3 cellular contexts compared by ENCODE assay signal in the genomic region with DNA sequence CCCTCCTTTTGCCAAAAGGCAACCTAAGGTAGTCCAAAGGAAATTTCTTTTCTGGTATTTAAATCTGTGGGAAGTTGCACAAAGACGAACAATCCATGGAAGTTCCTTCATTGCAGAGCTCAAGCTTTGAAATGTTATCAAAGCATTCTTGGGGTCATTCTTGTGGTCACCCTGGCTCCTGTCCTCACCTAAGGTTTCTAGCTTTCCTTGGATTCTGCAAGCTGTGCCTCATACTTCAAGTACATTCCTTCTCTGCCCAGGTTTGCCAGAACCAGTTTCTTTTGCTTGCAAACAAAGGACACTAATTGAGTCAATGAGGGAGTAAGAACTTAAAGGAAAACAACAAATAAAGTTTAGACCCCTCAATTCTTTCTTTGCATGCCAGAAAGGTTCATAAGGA.
A peak's percentile ranks its signal among the peaks of the same experiment; 100 is the strongest.
TF ChIP-seq lines count a peak whose summit lies in the region.

No MANE protein-coding gene starts in this region.

TF ChIP-seq in GM23338, 12 proteins besides CTCF, POLR2A, EP300 and RAD21 (continues in another document):
- TF ChIP-seq, protein P1, sequence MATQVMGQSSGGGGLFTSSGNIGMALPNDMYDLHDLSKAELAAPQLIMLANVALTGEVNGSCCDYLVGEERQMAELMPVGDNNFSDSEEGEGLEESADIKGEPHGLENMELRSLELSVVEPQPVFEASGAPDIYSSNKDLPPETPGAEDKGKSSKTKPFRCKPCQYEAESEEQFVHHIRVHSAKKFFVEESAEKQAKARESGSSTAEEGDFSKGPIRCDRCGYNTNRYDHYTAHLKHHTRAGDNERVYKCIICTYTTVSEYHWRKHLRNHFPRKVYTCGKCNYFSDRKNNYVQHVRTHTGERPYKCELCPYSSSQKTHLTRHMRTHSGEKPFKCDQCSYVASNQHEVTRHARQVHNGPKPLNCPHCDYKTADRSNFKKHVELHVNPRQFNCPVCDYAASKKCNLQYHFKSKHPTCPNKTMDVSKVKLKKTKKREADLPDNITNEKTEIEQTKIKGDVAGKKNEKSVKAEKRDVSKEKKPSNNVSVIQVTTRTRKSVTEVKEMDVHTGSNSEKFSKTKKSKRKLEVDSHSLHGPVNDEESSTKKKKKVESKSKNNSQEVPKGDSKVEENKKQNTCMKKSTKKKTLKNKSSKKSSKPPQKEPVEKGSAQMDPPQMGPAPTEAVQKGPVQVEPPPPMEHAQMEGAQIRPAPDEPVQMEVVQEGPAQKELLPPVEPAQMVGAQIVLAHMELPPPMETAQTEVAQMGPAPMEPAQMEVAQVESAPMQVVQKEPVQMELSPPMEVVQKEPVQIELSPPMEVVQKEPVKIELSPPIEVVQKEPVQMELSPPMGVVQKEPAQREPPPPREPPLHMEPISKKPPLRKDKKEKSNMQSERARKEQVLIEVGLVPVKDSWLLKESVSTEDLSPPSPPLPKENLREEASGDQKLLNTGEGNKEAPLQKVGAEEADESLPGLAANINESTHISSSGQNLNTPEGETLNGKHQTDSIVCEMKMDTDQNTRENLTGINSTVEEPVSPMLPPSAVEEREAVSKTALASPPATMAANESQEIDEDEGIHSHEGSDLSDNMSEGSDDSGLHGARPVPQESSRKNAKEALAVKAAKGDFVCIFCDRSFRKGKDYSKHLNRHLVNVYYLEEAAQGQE (IDR thresholded peaks at IDR 0.05; ENCODE audit: unreplicated experiment): no peak
- TF ChIP-seq CREB1 (CRISPR knock-in tag; IDR thresholded peaks at IDR 0.05; ENCODE audit: low read depth) (no peak), ZNF331 (CRISPR knock-in tag; IDR thresholded peaks at IDR 0.05; ENCODE audit: low read depth) (no peak), STAT1 (IDR thresholded peaks at IDR 0.05; ENCODE audit: unreplicated experiment) (no peak), EZH2 (IDR thresholded peaks at IDR 0.05; ENCODE audit: low read depth, unreplicated experiment) (no peak), JUNB (IDR thresholded peaks at IDR 0.05; ENCODE audit: unreplicated experiment) (no peak), NANOG (IDR thresholded peaks at IDR 0.05; ENCODE audit: borderline replicate concordance) (no peak), ZNF114 (CRISPR knock-in tag; IDR thresholded peaks at IDR 0.05) (no peak), EZH2phosphoT487 (IDR thresholded peaks at IDR 0.05; ENCODE audit: unreplicated experiment) (no peak)

TF ChIP-seq in WTC11, 78 proteins besides CTCF, POLR2A, EP300 and RAD21 (continues in another document):
- TF ChIP-seq NR2C2 (CRISPR knock-in tag; IDR thresholded peaks at IDR 0.05): no peak
- TF ChIP-seq, protein P2, sequence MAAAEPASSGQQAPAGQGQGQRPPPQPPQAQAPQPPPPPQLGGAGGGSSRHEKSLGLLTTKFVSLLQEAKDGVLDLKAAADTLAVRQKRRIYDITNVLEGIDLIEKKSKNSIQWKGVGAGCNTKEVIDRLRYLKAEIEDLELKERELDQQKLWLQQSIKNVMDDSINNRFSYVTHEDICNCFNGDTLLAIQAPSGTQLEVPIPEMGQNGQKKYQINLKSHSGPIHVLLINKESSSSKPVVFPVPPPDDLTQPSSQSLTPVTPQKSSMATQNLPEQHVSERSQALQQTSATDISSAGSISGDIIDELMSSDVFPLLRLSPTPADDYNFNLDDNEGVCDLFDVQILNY (CRISPR knock-in tag; IDR thresholded peaks at IDR 0.05): no peak
- TF ChIP-seq, protein P3, sequence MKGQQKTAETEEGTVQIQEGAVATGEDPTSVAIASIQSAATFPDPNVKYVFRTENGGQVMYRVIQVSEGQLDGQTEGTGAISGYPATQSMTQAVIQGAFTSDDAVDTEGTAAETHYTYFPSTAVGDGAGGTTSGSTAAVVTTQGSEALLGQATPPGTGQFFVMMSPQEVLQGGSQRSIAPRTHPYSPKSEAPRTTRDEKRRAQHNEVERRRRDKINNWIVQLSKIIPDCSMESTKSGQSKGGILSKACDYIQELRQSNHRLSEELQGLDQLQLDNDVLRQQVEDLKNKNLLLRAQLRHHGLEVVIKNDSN (CRISPR knock-in tag; IDR thresholded peaks at IDR 0.05): no peak
- no peak for TF ChIP-seq MYBL2 (CRISPR knock-in tag; IDR thresholded peaks at IDR 0.05)
- no peak for TF ChIP-seq GTF2I (CRISPR knock-in tag; conservative IDR thresholded peaks at IDR 0.05)
- no peak for TF ChIP-seq EMX1 (CRISPR knock-in tag; IDR thresholded peaks at IDR 0.05)
- TF ChIP-seq, protein P4, sequence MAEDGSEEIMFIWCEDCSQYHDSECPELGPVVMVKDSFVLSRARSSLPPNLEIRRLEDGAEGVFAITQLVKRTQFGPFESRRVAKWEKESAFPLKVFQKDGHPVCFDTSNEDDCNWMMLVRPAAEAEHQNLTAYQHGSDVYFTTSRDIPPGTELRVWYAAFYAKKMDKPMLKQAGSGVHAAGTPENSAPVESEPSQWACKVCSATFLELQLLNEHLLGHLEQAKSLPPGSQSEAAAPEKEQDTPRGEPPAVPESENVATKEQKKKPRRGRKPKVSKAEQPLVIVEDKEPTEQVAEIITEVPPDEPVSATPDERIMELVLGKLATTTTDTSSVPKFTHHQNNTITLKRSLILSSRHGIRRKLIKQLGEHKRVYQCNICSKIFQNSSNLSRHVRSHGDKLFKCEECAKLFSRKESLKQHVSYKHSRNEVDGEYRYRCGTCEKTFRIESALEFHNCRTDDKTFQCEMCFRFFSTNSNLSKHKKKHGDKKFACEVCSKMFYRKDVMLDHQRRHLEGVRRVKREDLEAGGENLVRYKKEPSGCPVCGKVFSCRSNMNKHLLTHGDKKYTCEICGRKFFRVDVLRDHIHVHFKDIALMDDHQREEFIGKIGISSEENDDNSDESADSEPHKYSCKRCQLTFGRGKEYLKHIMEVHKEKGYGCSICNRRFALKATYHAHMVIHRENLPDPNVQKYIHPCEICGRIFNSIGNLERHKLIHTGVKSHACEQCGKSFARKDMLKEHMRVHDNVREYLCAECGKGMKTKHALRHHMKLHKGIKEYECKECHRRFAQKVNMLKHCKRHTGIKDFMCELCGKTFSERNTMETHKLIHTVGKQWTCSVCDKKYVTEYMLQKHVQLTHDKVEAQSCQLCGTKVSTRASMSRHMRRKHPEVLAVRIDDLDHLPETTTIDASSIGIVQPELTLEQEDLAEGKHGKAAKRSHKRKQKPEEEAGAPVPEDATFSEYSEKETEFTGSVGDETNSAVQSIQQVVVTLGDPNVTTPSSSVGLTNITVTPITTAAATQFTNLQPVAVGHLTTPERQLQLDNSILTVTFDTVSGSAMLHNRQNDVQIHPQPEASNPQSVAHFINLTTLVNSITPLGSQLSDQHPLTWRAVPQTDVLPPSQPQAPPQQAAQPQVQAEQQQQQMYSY (CRISPR knock-in tag; IDR thresholded peaks at IDR 0.05): no peak
- no peak for TF ChIP-seq GRHL2 (CRISPR knock-in tag; IDR thresholded peaks at IDR 0.05; ENCODE audit: insufficient replicate concordance, severe bottlenecking)
- TF ChIP-seq, protein P5, sequence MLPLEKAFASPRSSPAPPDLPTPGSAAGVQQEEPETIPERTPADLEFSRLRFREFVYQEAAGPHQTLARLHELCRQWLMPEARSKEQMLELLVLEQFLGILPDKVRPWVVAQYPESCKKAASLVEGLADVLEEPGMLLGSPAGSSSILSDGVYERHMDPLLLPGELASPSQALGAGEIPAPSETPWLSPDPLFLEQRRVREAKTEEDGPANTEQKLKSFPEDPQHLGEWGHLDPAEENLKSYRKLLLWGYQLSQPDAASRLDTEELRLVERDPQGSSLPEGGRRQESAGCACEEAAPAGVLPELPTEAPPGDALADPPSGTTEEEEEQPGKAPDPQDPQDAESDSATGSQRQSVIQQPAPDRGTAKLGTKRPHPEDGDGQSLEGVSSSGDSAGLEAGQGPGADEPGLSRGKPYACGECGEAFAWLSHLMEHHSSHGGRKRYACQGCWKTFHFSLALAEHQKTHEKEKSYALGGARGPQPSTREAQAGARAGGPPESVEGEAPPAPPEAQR (CRISPR knock-in tag; IDR thresholded peaks at IDR 0.05): no peak
- no peak for TF ChIP-seq ZNF317 (CRISPR knock-in tag; IDR thresholded peaks at IDR 0.05; ENCODE audit: borderline replicate concordance, low read depth)
- no peak for TF ChIP-seq ZBTB21 (CRISPR knock-in tag; IDR thresholded peaks at IDR 0.05; ENCODE audit: borderline replicate concordance)
- TF ChIP-seq SP1 (CRISPR knock-in tag; conservative IDR thresholded peaks at IDR 0.05): no peak
- TF ChIP-seq, protein P6, sequence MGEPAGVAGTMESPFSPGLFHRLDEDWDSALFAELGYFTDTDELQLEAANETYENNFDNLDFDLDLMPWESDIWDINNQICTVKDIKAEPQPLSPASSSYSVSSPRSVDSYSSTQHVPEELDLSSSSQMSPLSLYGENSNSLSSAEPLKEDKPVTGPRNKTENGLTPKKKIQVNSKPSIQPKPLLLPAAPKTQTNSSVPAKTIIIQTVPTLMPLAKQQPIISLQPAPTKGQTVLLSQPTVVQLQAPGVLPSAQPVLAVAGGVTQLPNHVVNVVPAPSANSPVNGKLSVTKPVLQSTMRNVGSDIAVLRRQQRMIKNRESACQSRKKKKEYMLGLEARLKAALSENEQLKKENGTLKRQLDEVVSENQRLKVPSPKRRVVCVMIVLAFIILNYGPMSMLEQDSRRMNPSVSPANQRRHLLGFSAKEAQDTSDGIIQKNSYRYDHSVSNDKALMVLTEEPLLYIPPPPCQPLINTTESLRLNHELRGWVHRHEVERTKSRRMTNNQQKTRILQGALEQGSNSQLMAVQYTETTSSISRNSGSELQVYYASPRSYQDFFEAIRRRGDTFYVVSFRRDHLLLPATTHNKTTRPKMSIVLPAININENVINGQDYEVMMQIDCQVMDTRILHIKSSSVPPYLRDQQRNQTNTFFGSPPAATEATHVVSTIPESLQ (CRISPR knock-in tag; IDR thresholded peaks at IDR 0.05): no peak
- TF ChIP-seq ZNF671 (CRISPR knock-in tag; IDR thresholded peaks at IDR 0.05): no peak

TF ChIP-seq in H1, 55 proteins besides CTCF, POLR2A, EP300 and RAD21:
- TF ChIP-seq TEAD4 (IDR thresholded peaks at IDR 0.05; ENCODE audit: low read depth, low read length): 0 out of 2 replicates have a peak, but pooled peaks have one; percentile 6
- no peak for TF ChIP-seq SRF (IDR thresholded peaks at IDR 0.05; ENCODE audit: low read depth, low read length)
